8 cellular contexts compared by ENCODE assay signal in the genomic region with DNA sequence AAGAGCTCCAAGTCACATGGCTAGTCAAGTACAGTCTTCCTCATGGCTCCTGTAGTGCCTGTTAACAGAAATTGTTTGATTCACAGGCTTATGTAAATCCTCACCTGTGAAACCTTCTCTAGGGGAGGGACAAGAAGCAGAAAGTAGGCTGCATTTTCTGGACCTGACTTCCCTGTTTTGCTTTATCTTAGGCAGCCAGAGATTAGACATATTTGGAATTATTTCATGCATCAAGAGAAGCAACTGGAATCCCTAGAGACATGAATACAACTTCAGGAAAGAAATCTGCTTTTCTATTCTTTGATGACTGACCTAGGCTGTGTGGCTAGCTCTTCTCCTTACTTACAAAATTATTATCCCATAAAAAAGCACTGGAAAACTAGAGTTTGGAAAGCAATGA. TPM values are rescaled to one million over a fixed set of nuclear protein-coding genes. Genes with fewer than 3 reads are reported as not detected.
A peak's percentile ranks its signal among the peaks of the same experiment; 100 is the strongest.
DNase-seq lines count a peak whose midpoint lies in the region; ATAC-seq and TF ChIP-seq lines count a peak whose summit lies in the region.

No MANE protein-coding gene starts in this region.

- no peak overlapping the region for H3K4me3 Mint-ChIP-seq in activated T-helper 17 cell treated with anti-CD3 and anti-CD28 coated beads, Interleukin-2, amount 50 U/mL, for 72 hours
- no peak overlapping the region for H3K4me3 Mint-ChIP-seq in activated naive CD4-positive, alpha-beta T cell treated with anti-CD3 and anti-CD28 coated beads for 36 hours

- H3K36me3 Mint-ChIP-seq in activated T-helper 17 cell treated with anti-CD3 and anti-CD28 coated beads, Interleukin-2, amount 50 U/mL, for 72 hours (ENCODE audit: low read depth) = peaks cover 29% of the 10 kb centered on the region
- peaks cover 2% of the 10 kb centered on the region for H3K36me3 Mint-ChIP-seq in activated naive CD4-positive, alpha-beta T cell treated with anti-CD3 and anti-CD28 coated beads for 36 hours (ENCODE audit: low read depth)

- H3K36me3 ChIP-seq in sigmoid colon = no peaks in the 10 kb centered on the region

- H3K4me1 ChIP-seq in right cardiac atrium (ENCODE audit: control insufficient read depth, insufficient read depth, low read length) = peaks cover 15% of the 10 kb centered on the region
- H3K4me1 ChIP-seq in sigmoid colon = peaks cover 0 to 72% (median 44%) of the 10 kb centered on the region in 4 donors

- no peak for TF ChIP-seq CTCF in sigmoid colon (IDR thresholded peaks at IDR 0.05)

- H3K9me3 Mint-ChIP-seq in activated T-helper 17 cell treated with anti-CD3 and anti-CD28 coated beads, Interleukin-2, amount 50 U/mL, for 72 hours = no peaks in the 10 kb centered on the region
- H3K9me3 Mint-ChIP-seq in activated naive CD4-positive, alpha-beta T cell treated with anti-CD3 and anti-CD28 coated beads for 36 hours = no peaks in the 10 kb centered on the region

- intact Hi-C loops in right cardiac atrium (cut with DNase I) = no loop called here
- intact Hi-C loops in sigmoid colon (cut with DNase I) = no loop called here
- intact Hi-C loops in activated naive CD4-positive, alpha-beta T cell treated with anti-CD3 and anti-CD28 coated beads for 36 hours (cut with micrococcal nuclease) = no loop called here

- TF ChIP-seq EP300 in sigmoid colon (IDR thresholded peaks at IDR 0.05) = no peak

- no peak overlapping the region for H3K4me3 ChIP-seq in right cardiac atrium (ENCODE audit: low read length)
- H3K4me3 ChIP-seq in sigmoid colon = no peak overlapping the region

- peak overlapping the region; percentile 49 for H3K27ac Mint-ChIP-seq in activated T-helper 17 cell treated with anti-CD3 and anti-CD28 coated beads, Interleukin-2, amount 50 U/mL, for 72 hours
- H3K27ac Mint-ChIP-seq in activated naive CD4-positive, alpha-beta T cell treated with anti-CD3 and anti-CD28 coated beads for 36 hours = no peak overlapping the region

- peak; percentile 71 for DNase-seq in DMS53 (lab: John Stamatoyannopoulos, UW)
- DNase-seq in right cardiac atrium = no peak
- DNase-seq in sigmoid colon = no peak
- DNase-seq in D341Med (ENCODE audit: low spot score) = no peak
- DNase-seq in activated naive CD4-positive, alpha-beta T cell treated with anti-CD3 and anti-CD28 coated beads for 36 hours = no peak
- no peak for DNase-seq in GM19238 (ENCODE audit: insufficient read length, low spot score)

- H3K27ac ChIP-seq in right cardiac atrium (ENCODE audit: low read length) (peak overlapping the region; percentile 83), sigmoid colon (peak overlapping the region; percentile 52 to 75 (median 63))

- CTCF ChIA-PET in activated naive CD4-positive, alpha-beta T cell treated with anti-CD3 and anti-CD28 coated beads for 36 hours (lab: Charles Lee) = interaction anchor here (0.7 kb wide), 1 partner anchor 367 kb away, joined by 4 read pairs; no protein-coding TSS in a partner anchor

- H3K4me1 Mint-ChIP-seq in activated T-helper 17 cell treated with anti-CD3 and anti-CD28 coated beads, Interleukin-2, amount 50 U/mL, for 72 hours = peaks cover 56% of the 10 kb centered on the region
- peaks cover 20% of the 10 kb centered on the region for H3K4me1 Mint-ChIP-seq in activated naive CD4-positive, alpha-beta T cell treated with anti-CD3 and anti-CD28 coated beads for 36 hours (ENCODE audit: low read depth)

- no peaks in the 10 kb centered on the region for H3K27me3 Mint-ChIP-seq in activated T-helper 17 cell treated with anti-CD3 and anti-CD28 coated beads, Interleukin-2, amount 50 U/mL, for 72 hours
- no peaks in the 10 kb centered on the region for H3K27me3 Mint-ChIP-seq in activated naive CD4-positive, alpha-beta T cell treated with anti-CD3 and anti-CD28 coated beads for 36 hours (ENCODE audit: low read depth)

- ATAC-seq in activated T-helper 17 cell treated with anti-CD3 and anti-CD28 coated beads, Interleukin-2, amount 50 U/mL, for 72 hours (replicated peaks) = no peak
- ATAC-seq in right cardiac atrium (no peak), GM21786 (IDR thresholded peaks at IDR 0.05; ENCODE audit: unreplicated experiment) (no peak)

- H3K9me3 ChIP-seq in right cardiac atrium (ENCODE audit: control insufficient read depth, low read length) (no peaks in the 10 kb centered on the region), sigmoid colon (no peaks in the 10 kb centered on the region)

- H3K27me3 ChIP-seq in right cardiac atrium (ENCODE audit: control insufficient read depth, insufficient read depth) (no peaks in the 10 kb centered on the region), sigmoid colon (no peaks in the 10 kb centered on the region)

- no peak for TF ChIP-seq POLR2A in sigmoid colon (IDR thresholded peaks at IDR 0.05)

RNA-seq across cellular contexts. Expression of a gene that starts 52.3 kb away (rescaled TPM):
- total RNA-seq in activated T-helper 17 cell treated with anti-CD3 and anti-CD28 coated beads, Interleukin-2, amount 50 U/mL, for 72 hours = 100 to 1,000 TPM; 165 to 229 TPM
- 100 to 1,000 TPM; 445 to 594 (median 567) TPM for total RNA-seq in right cardiac atrium
- 222 TPM for polyA plus RNA-seq in right cardiac atrium
- total RNA-seq in sigmoid colon = 100 to 1,000 TPM; 225 to 348 (median 247) TPM
- polyA plus RNA-seq in sigmoid colon = 100 to 1,000 TPM; 138 to 151 (median 147) TPM
- total RNA-seq in activated naive CD4-positive, alpha-beta T cell treated with anti-CD3 and anti-CD28 coated beads for 36 hours = 100 to 1,000 TPM; 118 to 122 TPM
